15 cellular contexts compared by ENCODE assay signal in the genomic region with DNA sequence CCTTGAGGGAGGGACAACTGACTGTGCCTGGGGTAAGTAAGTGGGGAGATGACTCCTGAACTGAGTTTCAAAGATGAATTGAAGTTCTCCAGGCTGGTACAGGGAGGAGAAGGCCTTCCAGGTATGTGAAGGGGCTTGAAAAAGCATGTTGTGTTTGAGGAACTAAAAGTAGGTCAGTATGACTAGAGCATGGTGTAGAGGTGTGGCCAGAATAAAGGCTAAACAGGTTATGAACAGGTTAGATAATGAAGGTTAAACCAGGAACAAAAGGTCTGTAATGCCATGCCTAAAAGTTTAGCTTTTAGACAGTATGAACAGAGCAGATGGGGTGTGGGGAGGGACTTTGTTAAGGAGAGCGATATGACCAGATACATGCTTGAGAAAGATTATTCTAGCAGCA. TPM values are rescaled to one million over a fixed set of nuclear protein-coding genes. Genes with fewer than 3 reads are reported as not detected.
"Had no signal": no experiment of that assay in that cellular context is flagged by ENCODE, and none has a peak within 500 bp of the region (broad histone marks: within the 10 kb centered on the region; RNA-seq: fewer than 3 reads in every experiment).

No MANE protein-coding gene starts in this region.

- ATAC-seq: mucosa of descending colon; naive thymus-derived CD4-positive, alpha-beta T cell had no signal

- H3K27me3 ChIP-seq: ascending aorta, breast epithelium, ovary, thyroid gland had no signal

- H3K27ac ChIP-seq: ascending aorta, breast epithelium, left ventricle myocardium inferior, ovary, thyroid gland had no signal

- H3K27ac Mint-ChIP-seq: endodermal cell; naive thymus-derived CD4-positive, alpha-beta T cell; T-helper 1 cell treated with Interleukin-12 subunit alpha and Interleukin-12 subunit beta and Interleukin-4 antibody, amounts not matched to agents 30 μg/mL and 1 μg/mL, for 36 hours had no signal

- H3K36me3 ChIP-seq: ascending aorta, breast epithelium, left ventricle myocardium inferior, ovary, thyroid gland had no signal

- H3K4me1 ChIP-seq: ascending aorta, breast epithelium, left ventricle myocardium inferior had no signal

- H3K27me3 Mint-ChIP-seq: naive thymus-derived CD4-positive, alpha-beta T cell had no signal

- H3K4me3 ChIP-seq: ascending aorta, breast epithelium, left ventricle myocardium inferior, mucosa of descending colon, ovary, thyroid gland had no signal

- H3K4me3 Mint-ChIP-seq: endodermal cell; naive thymus-derived CD4-positive, alpha-beta T cell; T-helper 1 cell treated with Interleukin-12 subunit alpha and Interleukin-12 subunit beta and Interleukin-4 antibody, amounts not matched to agents 30 μg/mL and 1 μg/mL, for 36 hours had no signal

- H3K9me3 ChIP-seq: ascending aorta, breast epithelium, left ventricle myocardium inferior, mucosa of descending colon, ovary, thyroid gland had no signal

- H3K36me3 Mint-ChIP-seq: naive thymus-derived CD4-positive, alpha-beta T cell had no signal

- DNase-seq: activated CD4-positive, alpha-beta T cell treated with anti-CD3 and anti-CD28 coated beads for 4 hours; activated CD8-positive, alpha-beta memory T cell treated with anti-CD3 and anti-CD28 coated beads for 24 hours; activated naive CD4-positive, alpha-beta T cell treated with Interleukin-2 at 50 U/mL for 16 hours; endodermal cell; erythroblast; islet precursor cell; left ventricle myocardium inferior; mucosa of descending colon; naive thymus-derived CD4-positive, alpha-beta T cell; ovary; stimulated activated CD4-positive, alpha-beta T cell treated with anti-CD3 and anti-CD28 coated beads, Interleukin-1b, Interleukin-23, amount 100 ng/mL, for 48 hours; thyroid gland had no signal

- H3K9me3 Mint-ChIP-seq: endodermal cell; naive thymus-derived CD4-positive, alpha-beta T cell; T-helper 1 cell treated with Interleukin-12 subunit alpha and Interleukin-12 subunit beta and Interleukin-4 antibody, amounts not matched to agents 30 μg/mL and 1 μg/mL, for 36 hours had no signal

- H3K4me1 Mint-ChIP-seq: endodermal cell had no signal

RNA-seq across cellular contexts. Expression of gene CLSPN, which starts 7.3 kb away (rescaled TPM):
- total RNA-seq: ascending aorta had no signal
- polyA plus RNA-seq: naive thymus-derived CD4-positive, alpha-beta T cell had no signal
